Comparison of ENCODE assay signal across 1 cellular context in the genomic region with DNA sequence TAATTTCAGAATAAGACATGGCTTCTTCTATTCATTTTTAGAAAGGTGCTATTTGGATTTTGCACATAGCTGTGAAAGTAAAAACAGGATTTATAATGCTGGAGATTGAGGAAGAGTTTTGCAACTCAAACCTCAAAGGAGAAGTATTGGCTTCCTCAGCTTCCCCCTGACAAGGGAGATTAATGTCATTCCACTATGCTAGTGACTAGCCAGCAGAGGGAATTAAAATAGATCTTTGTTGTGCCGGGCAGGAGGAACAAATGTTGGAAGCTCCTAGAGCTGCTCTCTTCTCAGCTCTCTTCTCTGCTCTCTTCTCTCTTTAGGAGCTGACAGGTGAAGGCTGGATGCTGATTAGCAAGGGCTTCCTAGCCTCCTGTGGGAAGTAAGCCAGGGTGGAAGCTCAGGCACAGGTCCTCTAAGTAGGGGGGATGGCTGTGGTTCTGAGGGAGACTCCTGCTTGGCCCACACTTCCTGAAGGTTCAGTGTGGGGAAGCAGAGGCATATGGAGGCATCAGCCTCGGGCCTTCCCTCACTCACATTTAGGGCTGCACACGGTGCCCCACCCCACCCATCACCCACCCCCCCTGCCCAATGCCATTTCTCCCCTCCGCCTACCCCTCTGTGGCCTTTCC.
TF ChIP-seq lines count a peak whose summit lies in the region.

No MANE protein-coding gene starts in this region.

TF ChIP-seq in HepG2, 621 proteins besides CTCF, POLR2A, EP300 and RAD21:
- TF ChIP-seq ZSCAN31 (CRISPR knock-in tag; IDR thresholded peaks at IDR 0.05; ENCODE audit: low read depth) (no peak), ZBTB1 (CRISPR knock-in tag; IDR thresholded peaks at IDR 0.05; ENCODE audit: borderline replicate concordance) (no peak), ZNF891 (CRISPR knock-in tag; IDR thresholded peaks at IDR 0.05) (no peak), ELF1 (CRISPR knock-in tag; IDR thresholded peaks at IDR 0.05) (no peak), SOX13 (IDR thresholded peaks at IDR 0.05) (no peak), SOX13 (CRISPR knock-in tag; conservative IDR thresholded peaks at IDR 0.05 in 1 of 2, IDR thresholded peaks at IDR 0.05 in 1 of 2) (no peak), KDM6A (CRISPR knock-in tag; IDR thresholded peaks at IDR 0.05; ENCODE audit: low read depth) (no peak), ELF3 (CRISPR knock-in tag; IDR thresholded peaks at IDR 0.05) (no peak), ZNF629 (CRISPR knock-in tag; conservative IDR thresholded peaks at IDR 0.05) (no peak), ZNF468 (CRISPR knock-in tag; IDR thresholded peaks at IDR 0.05) (no peak), DNMT3B (CRISPR knock-in tag; conservative IDR thresholded peaks at IDR 0.05) (no peak), FOXA1 (IDR thresholded peaks at IDR 0.05) (no peak), FOXA1 (CRISPR knock-in tag; IDR thresholded peaks at IDR 0.05) (no peak), ZFX (CRISPR knock-in tag; IDR thresholded peaks at IDR 0.05; ENCODE audit: low read depth) (no peak), PAWR (CRISPR knock-in tag; IDR thresholded peaks at IDR 0.05; ENCODE audit: borderline replicate concordance) (no peak), HNRNPUL1 (IDR thresholded peaks at IDR 0.05; ENCODE audit: low read depth, low read length) (no peak), SMARCE1 (IDR thresholded peaks at IDR 0.05; ENCODE audit: borderline replicate concordance) (no peak)
- TF ChIP-seq, protein P1, sequence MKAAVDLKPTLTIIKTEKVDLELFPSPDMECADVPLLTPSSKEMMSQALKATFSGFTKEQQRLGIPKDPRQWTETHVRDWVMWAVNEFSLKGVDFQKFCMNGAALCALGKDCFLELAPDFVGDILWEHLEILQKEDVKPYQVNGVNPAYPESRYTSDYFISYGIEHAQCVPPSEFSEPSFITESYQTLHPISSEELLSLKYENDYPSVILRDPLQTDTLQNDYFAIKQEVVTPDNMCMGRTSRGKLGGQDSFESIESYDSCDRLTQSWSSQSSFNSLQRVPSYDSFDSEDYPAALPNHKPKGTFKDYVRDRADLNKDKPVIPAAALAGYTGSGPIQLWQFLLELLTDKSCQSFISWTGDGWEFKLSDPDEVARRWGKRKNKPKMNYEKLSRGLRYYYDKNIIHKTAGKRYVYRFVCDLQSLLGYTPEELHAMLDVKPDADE (CRISPR knock-in tag; IDR thresholded peaks at IDR 0.05), result no peak
- TF ChIP-seq, protein P2, sequence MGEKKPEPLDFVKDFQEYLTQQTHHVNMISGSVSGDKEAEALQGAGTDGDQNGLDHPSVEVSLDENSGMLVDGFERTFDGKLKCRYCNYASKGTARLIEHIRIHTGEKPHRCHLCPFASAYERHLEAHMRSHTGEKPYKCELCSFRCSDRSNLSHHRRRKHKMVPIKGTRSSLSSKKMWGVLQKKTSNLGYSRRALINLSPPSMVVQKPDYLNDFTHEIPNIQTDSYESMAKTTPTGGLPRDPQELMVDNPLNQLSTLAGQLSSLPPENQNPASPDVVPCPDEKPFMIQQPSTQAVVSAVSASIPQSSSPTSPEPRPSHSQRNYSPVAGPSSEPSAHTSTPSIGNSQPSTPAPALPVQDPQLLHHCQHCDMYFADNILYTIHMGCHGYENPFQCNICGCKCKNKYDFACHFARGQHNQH (CRISPR knock-in tag; IDR thresholded peaks at IDR 0.05), result no peak
- TF ChIP-seq, protein P3, sequence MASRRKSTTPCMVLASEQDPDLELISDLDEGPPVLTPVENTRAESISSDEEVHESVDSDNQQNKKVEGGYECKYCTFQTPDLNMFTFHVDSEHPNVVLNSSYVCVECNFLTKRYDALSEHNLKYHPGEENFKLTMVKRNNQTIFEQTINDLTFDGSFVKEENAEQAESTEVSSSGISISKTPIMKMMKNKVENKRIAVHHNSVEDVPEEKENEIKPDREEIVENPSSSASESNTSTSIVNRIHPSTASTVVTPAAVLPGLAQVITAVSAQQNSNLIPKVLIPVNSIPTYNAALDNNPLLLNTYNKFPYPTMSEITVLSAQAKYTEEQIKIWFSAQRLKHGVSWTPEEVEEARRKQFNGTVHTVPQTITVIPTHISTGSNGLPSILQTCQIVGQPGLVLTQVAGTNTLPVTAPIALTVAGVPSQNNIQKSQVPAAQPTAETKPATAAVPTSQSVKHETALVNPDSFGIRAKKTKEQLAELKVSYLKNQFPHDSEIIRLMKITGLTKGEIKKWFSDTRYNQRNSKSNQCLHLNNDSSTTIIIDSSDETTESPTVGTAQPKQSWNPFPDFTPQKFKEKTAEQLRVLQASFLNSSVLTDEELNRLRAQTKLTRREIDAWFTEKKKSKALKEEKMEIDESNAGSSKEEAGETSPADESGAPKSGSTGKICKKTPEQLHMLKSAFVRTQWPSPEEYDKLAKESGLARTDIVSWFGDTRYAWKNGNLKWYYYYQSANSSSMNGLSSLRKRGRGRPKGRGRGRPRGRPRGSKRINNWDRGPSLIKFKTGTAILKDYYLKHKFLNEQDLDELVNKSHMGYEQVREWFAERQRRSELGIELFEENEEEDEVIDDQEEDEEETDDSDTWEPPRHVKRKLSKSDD (CRISPR knock-in tag; IDR thresholded peaks at IDR 0.05; ENCODE audit: low read depth), result no peak
